ENCODE assay signal across 8 cellular contexts in the genomic region with DNA sequence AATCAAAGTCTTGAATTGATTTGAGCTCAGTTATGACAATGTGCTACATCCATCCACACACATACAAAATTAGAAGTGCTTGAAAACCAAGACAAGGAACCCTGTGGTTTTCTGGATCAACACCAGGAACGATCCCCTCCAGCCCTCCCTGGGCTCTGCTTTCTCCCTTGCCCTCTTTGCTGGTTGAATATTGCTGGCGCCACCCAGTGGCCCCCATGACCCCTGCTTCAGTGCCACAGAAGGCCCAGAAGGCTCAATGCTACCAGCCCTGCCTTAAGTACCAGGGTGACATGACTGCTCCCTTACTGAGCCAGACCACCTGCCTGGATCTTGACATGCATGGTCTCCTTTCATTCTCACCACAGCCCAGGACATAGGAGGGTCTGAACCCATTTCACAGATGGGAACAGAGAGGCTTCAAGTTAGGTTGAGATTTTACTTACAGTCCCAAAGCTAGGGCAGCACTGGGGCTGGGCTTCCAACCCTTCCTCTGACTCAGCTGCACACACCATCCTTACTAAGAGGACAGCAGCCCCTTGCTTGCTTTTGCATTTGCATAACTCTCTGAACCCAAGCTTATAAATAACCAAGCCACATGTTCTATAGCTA. TPM values are rescaled to one million over a fixed set of nuclear protein-coding genes. Genes with fewer than 3 reads are reported as not detected.
A peak's percentile ranks its signal among the peaks of the same experiment; 100 is the strongest.
DNase-seq lines count a peak whose midpoint lies in the region; ATAC-seq and TF ChIP-seq lines count a peak whose summit lies in the region.

No MANE protein-coding gene starts in this region.

- DNase-seq in activated CD4-positive, alpha-beta T cell treated with anti-CD3 and anti-CD28 coated beads for 36 hours, result peak; percentile 69
- DNase-seq in activated CD4-positive, alpha-beta T cell treated with anti-CD3 and anti-CD28 coated beads for 1 hour, result no peak
- DNase-seq in PC-3 (peak; percentile 78), ascending aorta (ENCODE audit: low spot score in 2 of 2) (no peak), islet precursor cell (peak; percentile 87)

- intact Hi-C loops in activated CD4-positive, alpha-beta T cell treated with anti-CD3 and anti-CD28 coated beads for 36 hours (cut with DNase I, micrococcal nuclease), result loop anchor here (1.0 to 10.0 kb wide), 5 partner anchors 15 to 1159 kb away; a partner anchor contains a TSS
- intact Hi-C loops in PC-3 (cut with micrococcal nuclease), result no loop called here
- intact Hi-C loops in ascending aorta (cut with DNase I), result no loop called here

- H3K4me3 Mint-ChIP-seq in activated CD4-positive, alpha-beta T cell treated with anti-CD3 and anti-CD28 coated beads for 36 hours, result no peak overlapping the region
- no peak overlapping the region for H3K4me3 Mint-ChIP-seq in stimulated activated memory B cell treated with anti-CD40 and anti-IgM and Interleukin-4, amounts not matched to agents 10 μg/mL and 1 μg/mL and 100 μg/mL, for 72 hours

- H4K20me1 ChIP-seq in PC-3 (ENCODE audit: low read length), result no peaks in the 10 kb centered on the region

- no peaks in the 10 kb centered on the region for H3K4me1 ChIP-seq in PC-3 (ENCODE audit: insufficient read depth, low read length)
- no peaks in the 10 kb centered on the region for H3K4me1 ChIP-seq in ascending aorta

- no peaks in the 10 kb centered on the region for H3K79me2 ChIP-seq in PC-3 (ENCODE audit: low read length)

- no peak overlapping the region for H3K27ac ChIP-seq in PC-3 (ENCODE audit: low read length)
- no peak overlapping the region for H3K27ac ChIP-seq in ascending aorta

- no peaks in the 10 kb centered on the region for H3F3A ChIP-seq in PC-3 (ENCODE audit: low read length, unreplicated experiment)

- H3K27me3 ChIP-seq in PC-3 (ENCODE audit: low read length) (no peaks in the 10 kb centered on the region), ascending aorta (no peaks in the 10 kb centered on the region)

- H3K27me3 Mint-ChIP-seq in activated CD4-positive, alpha-beta T cell treated with anti-CD3 and anti-CD28 coated beads for 36 hours, result no peaks in the 10 kb centered on the region
- H3K27me3 Mint-ChIP-seq in stimulated activated memory B cell treated with anti-CD40 and anti-IgM and Interleukin-4, amounts not matched to agents 10 μg/mL and 1 μg/mL and 100 μg/mL, for 72 hours, result no peaks in the 10 kb centered on the region

- H3K4me2 ChIP-seq in PC-3 (ENCODE audit: low read length), result no peak overlapping the region

- H3K9me3 ChIP-seq in PC-3 (ENCODE audit: low read length) (no peaks in the 10 kb centered on the region), ascending aorta (no peaks in the 10 kb centered on the region)

- no peak overlapping the region for H3K9ac ChIP-seq in PC-3 (ENCODE audit: low read length)

- BruUV-seq in PC-3 (replicated peaks; lab: Mats Ljungman, UMichigan), result no TSS peak

- H3K27ac Mint-ChIP-seq in activated CD4-positive, alpha-beta T cell treated with anti-CD3 and anti-CD28 coated beads for 36 hours, result no peak overlapping the region
- H3K27ac Mint-ChIP-seq in stimulated activated memory B cell treated with anti-CD40 and anti-IgM and Interleukin-4, amounts not matched to agents 10 μg/mL and 1 μg/mL and 100 μg/mL, for 72 hours, result no peak overlapping the region

- no peaks in the 10 kb centered on the region for H3K4me1 Mint-ChIP-seq in activated CD4-positive, alpha-beta T cell treated with anti-CD3 and anti-CD28 coated beads for 36 hours
- peaks cover 12% of the 10 kb centered on the region for H3K4me1 Mint-ChIP-seq in stimulated activated memory B cell treated with anti-CD40 and anti-IgM and Interleukin-4, amounts not matched to agents 10 μg/mL and 1 μg/mL and 100 μg/mL, for 72 hours

- H3K9me2 ChIP-seq in PC-3 (replicated peaks; ENCODE audit: low read length), result no peaks in the 10 kb centered on the region

- H3K36me3 Mint-ChIP-seq in activated CD4-positive, alpha-beta T cell treated with anti-CD3 and anti-CD28 coated beads for 36 hours (ENCODE audit: low read depth), result no peaks in the 10 kb centered on the region
- H3K36me3 Mint-ChIP-seq in stimulated activated memory B cell treated with anti-CD40 and anti-IgM and Interleukin-4, amounts not matched to agents 10 μg/mL and 1 μg/mL and 100 μg/mL, for 72 hours, result no peaks in the 10 kb centered on the region

- peak; percentile 91 for ATAC-seq in activated CD4-positive, alpha-beta T cell treated with anti-CD3 and anti-CD28 coated beads for 36 hours
- ATAC-seq in GM21529 (IDR thresholded peaks at IDR 0.05; ENCODE audit: unreplicated experiment) (peak; percentile 79), HG03575 (IDR thresholded peaks at IDR 0.05; ENCODE audit: extremely low read depth, insufficient number of reproducible peaks, low FRiP score, unreplicated experiment) (peak; percentile 46), PC-3 (peak; percentile 82)
- peak; percentile 83 for ATAC-seq in stimulated activated memory B cell treated with anti-CD40 and anti-IgM and Interleukin-4, amounts not matched to agents 10 μg/mL and 1 μg/mL and 100 μg/mL, for 72 hours

- H3K4me3 ChIP-seq in PC-3 (ENCODE audit: low read length), result no peak overlapping the region
- no peak overlapping the region for H3K4me3 ChIP-seq in ascending aorta

- H3K36me3 ChIP-seq in PC-3 (ENCODE audit: low read depth, low read length), result no peaks in the 10 kb centered on the region
- H3K36me3 ChIP-seq in ascending aorta, result no peaks in the 10 kb centered on the region

- POLR2A ChIA-PET in activated CD4-positive, alpha-beta T cell treated with anti-CD3 and anti-CD28 coated beads for 36 hours (lab: Charles Lee), result interaction anchor here (0.8 kb wide), 1 partner anchor 119 kb away, joined by 3 read pairs; no protein-coding TSS in a partner anchor
- POLR2A ChIA-PET in PC-3 (lab: Charles Lee; ENCODE audit: unreplicated experiment), result no interaction called here

- CTCF ChIA-PET in activated CD4-positive, alpha-beta T cell treated with anti-CD3 and anti-CD28 coated beads for 36 hours (lab: Charles Lee), result interaction anchor here (0.7 to 8.5 kb wide), 7 partner anchors 13 to 216 kb away, joined by 3 to 114 read pairs (median 3); a partner anchor contains a TSS
- CTCF ChIA-PET in PC-3 (lab: Charles Lee), result interaction anchor here (0.6 to 3.6 kb wide), 8 partner anchors 13 to 189 kb away, joined by 3 to 40 read pairs (median 8); a partner anchor contains a TSS

- H2AFZ ChIP-seq in PC-3 (ENCODE audit: low read length), result no peak overlapping the region

- H3K9me3 Mint-ChIP-seq in activated CD4-positive, alpha-beta T cell treated with anti-CD3 and anti-CD28 coated beads for 36 hours (ENCODE audit: low read depth), result no peaks in the 10 kb centered on the region
- no peaks in the 10 kb centered on the region for H3K9me3 Mint-ChIP-seq in stimulated activated memory B cell treated with anti-CD40 and anti-IgM and Interleukin-4, amounts not matched to agents 10 μg/mL and 1 μg/mL and 100 μg/mL, for 72 hours

- peak; percentile 87 for TF ChIP-seq CTCF in PC-3 (conservative IDR thresholded peaks at IDR 0.05; ENCODE audit: low read depth, low read length)
- TF ChIP-seq CTCF in ascending aorta (IDR thresholded peaks at IDR 0.05), result peak in 2 of 3 experiments; percentile 22 to 53

RNA-seq across cellular contexts. Expression of a gene that starts 15.0 kb away (rescaled TPM):
- total RNA-seq in activated CD4-positive, alpha-beta T cell treated with anti-CD3 and anti-CD28 coated beads for 36 hours, result not detected
- total RNA-seq in PC-3 (2014; rRNA removed) (6.5 and 8.3 TPM in 2 replicates), ascending aorta (not detected)

Comparison
In these comparisons a context has a peak if more than half of its experiments do, and no peak if none do; other contexts are left out.
1. DNase-seq: peak in activated CD4-positive, alpha-beta T cell treated with anti-CD3 and anti-CD28 coated beads for 36 hours (single experiment), PC-3 (single experiment) and islet precursor cell (single experiment); none in activated CD4-positive, alpha-beta T cell treated with anti-CD3 and anti-CD28 coated beads for 1 hour (single experiment) and ascending aorta (0 of 2).
2. intact Hi-C loops: an anchor here in activated CD4-positive, alpha-beta T cell treated with anti-CD3 and anti-CD28 coated beads for 36 hours (1.0 to 10.0 kb wide); none called in PC-3 and ascending aorta.
3. Peak in every context shown above with its lines, with median percentiles within 50 percentile points of each other: ATAC-seq.